Comparison of ENCODE assay signal across 25 cellular contexts in the genomic region with DNA sequence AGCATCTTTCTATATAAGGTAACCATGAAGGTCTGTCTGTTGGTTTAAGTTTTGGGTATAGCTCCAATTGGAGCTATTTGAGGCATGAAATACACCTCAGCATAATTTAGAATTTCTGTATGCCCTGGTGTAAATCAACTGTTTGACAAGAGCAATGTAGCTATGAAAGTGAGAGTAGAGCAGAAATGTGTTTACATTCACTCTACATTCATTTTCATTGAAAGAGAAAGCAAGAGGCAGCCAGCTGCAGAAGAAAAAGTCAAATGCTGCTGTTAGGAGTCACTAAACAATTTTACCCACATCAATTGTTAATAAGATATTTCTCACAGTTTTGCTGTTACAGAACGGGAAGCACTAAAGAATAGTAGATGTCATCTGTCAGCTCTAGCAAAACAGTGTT.
DNase-seq lines count a peak whose midpoint lies in the region; ATAC-seq and TF ChIP-seq lines count a peak whose summit lies in the region.
"Had no signal": no experiment of that assay in that cellular context is flagged by ENCODE, and none has a peak within 500 bp of the region (broad histone marks: within the 10 kb centered on the region; RNA-seq: fewer than 3 reads in every experiment).

No MANE protein-coding gene starts in this region.

- no peaks in the 10 kb centered on the region for H3K27me3 Mint-ChIP-seq in nephron (ENCODE audit: low read depth)
- H3K27me3 Mint-ChIP-seq: CD4-positive, CD25-positive, alpha-beta regulatory T cell; T-helper 17 cell had no signal

- peaks cover 33% of the 10 kb centered on the region for H3K4me1 Mint-ChIP-seq in nephron
- H3K4me1 Mint-ChIP-seq: CD4-positive, CD25-positive, alpha-beta regulatory T cell; T-helper 17 cell had no signal

- peak; percentile 76 for ATAC-seq in GM21786 (IDR thresholded peaks at IDR 0.05; ENCODE audit: unreplicated experiment)
- no peak for ATAC-seq in GM19397 (IDR thresholded peaks at IDR 0.05; ENCODE audit: unreplicated experiment)
- ATAC-seq: GM23338, HepG2, K562, Right ventricle myocardium inferior, T-helper 17 cell had no signal

- DNase-seq in GM12865 (ENCODE audit: low read depth) (peak; percentile 2), NCI-H69 (lab: John Stamatoyannopoulos, UW) (peak; percentile 49), COR-L47 (lab: John Stamatoyannopoulos, UW) (no peak), GM19240 (ENCODE audit: insufficient read length, low spot score) (no peak)
- DNase-seq: CD4-positive, CD25-positive, alpha-beta regulatory T cell; DMS79 treated with DMSO at 0.1 percent for 48 hours; HCEC 1CT; MG63; NCI-H1048; NCI-H146; NCI-H2029; NCI-H2227 treated with DMSO at 0.1 percent for 48 hours; NCI-H510A; NCI-H774; OCI-M1; SW 1271; T-helper 17 cell had no signal

- no peaks in the 10 kb centered on the region for H3K9me3 Mint-ChIP-seq in nephron
- H3K9me3 Mint-ChIP-seq: GM23338 had no signal

- H3K27ac Mint-ChIP-seq in nephron, result peak overlapping the region; percentile 19 to 60 (median 41)
- H3K27ac Mint-ChIP-seq: CD4-positive, CD25-positive, alpha-beta regulatory T cell; GM23338; T-helper 17 cell had no signal

- H3K4me3 ChIP-seq in GM12865 (ENCODE audit: low read depth, low read length), result no peak overlapping the region
- H3K4me3 ChIP-seq: GM23338, K562, MG63, SJSA1 had no signal

- TF ChIP-seq CTCF in GM12865 (IDR thresholded peaks at IDR 0.05; ENCODE audit: insufficient read depth, low read depth, low read length, missing control alignments) (no peak), nephron (IDR thresholded peaks at IDR 0.05; ENCODE audit: unreplicated experiment in 3 of 3) (no peak)

- H3K4me3 Mint-ChIP-seq in nephron, result no peak overlapping the region
- H3K4me3 Mint-ChIP-seq: CD4-positive, CD25-positive, alpha-beta regulatory T cell; GM23338; T-helper 17 cell had no signal

- H3K36me3 Mint-ChIP-seq in nephron (ENCODE audit: low read depth), result no peaks in the 10 kb centered on the region
- H3K36me3 Mint-ChIP-seq: CD4-positive, CD25-positive, alpha-beta regulatory T cell had no signal

Comparison
In these comparisons a context has a peak if more than half of its experiments do, and no peak if none do; other contexts are left out.
1. DNase-seq: peak in GM12865 (single experiment) and NCI-H69 (single experiment); none in COR-L47 (single experiment) and GM19240 (single experiment).